Comparison of ENCODE assay signal across 24 cellular contexts in the genomic region with DNA sequence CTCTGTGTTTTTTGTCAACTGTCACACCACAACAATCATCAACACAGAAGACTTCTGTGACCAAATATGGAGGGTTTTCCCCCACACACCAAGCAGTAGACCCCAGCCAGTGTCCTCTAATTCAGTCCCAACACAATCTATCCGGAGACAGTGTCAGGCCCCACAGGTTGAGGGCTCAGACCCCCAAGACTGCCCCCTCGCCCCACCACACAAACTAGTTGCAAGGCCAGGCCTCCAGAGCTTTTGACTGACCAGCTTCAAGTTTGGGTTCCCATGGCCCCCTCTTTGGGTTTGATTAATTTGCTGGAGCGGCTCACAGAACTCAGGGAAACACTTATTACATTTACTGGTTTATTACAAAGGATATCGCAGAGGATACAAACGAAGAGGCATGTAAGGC. TPM values are rescaled to one million over a fixed set of nuclear protein-coding genes. Genes with fewer than 3 reads are reported as not detected.
DNase-seq lines count a peak whose midpoint lies in the region; ATAC-seq and TF ChIP-seq lines count a peak whose summit lies in the region.
"Had no signal": no experiment of that assay in that cellular context is flagged by ENCODE, and none has a peak within 500 bp of the region (broad histone marks: within the 10 kb centered on the region; RNA-seq: fewer than 3 reads in every experiment).

No MANE protein-coding gene starts in this region.

- H3K18ac ChIP-seq in mesendoderm (ENCODE audit: low read length), result no peak overlapping the region

- H3K9me3 ChIP-seq in Caco-2 (no peaks in the 10 kb centered on the region), endodermal cell (ENCODE audit: control insufficient read depth, low read length) (no peaks in the 10 kb centered on the region), sigmoid colon (no peaks in the 10 kb centered on the region)

- H2BK120ac ChIP-seq in mesendoderm (ENCODE audit: low read depth, low read length), result no peak overlapping the region

- H3K9ac ChIP-seq in endodermal cell (ENCODE audit: extremely low read depth, low read length, poor library complexity, severe bottlenecking), result no peak overlapping the region
- no peak overlapping the region for H3K9ac ChIP-seq in mesendoderm (ENCODE audit: low read length)

- peaks cover 2% of the 10 kb centered on the region for H3K4me1 Mint-ChIP-seq in activated T-cell treated with anti-CD3 and anti-CD28 coated beads, Interleukin-2, amount 50 U/mL, for 24 hours (ENCODE audit: low read depth)
- H3K4me1 Mint-ChIP-seq in activated T-cell treated with anti-CD3 and anti-CD28 coated beads, Interleukin-2, amount 50 U/mL, for 72 hours (ENCODE audit: low read depth), result no peaks in the 10 kb centered on the region
- peaks cover 51% of the 10 kb centered on the region for H3K4me1 Mint-ChIP-seq in Caco-2 (ENCODE audit: low read depth, unreplicated experiment)
- H3K4me1 Mint-ChIP-seq in endodermal cell, result peaks cover 27% of the 10 kb centered on the region
- H3K4me1 Mint-ChIP-seq in effector memory CD8-positive, alpha-beta T cell (ENCODE audit: low read depth in 2 of 2), result peaks cover under 1 to 3% of the 10 kb centered on the region in 2 donors

- TF ChIP-seq POLR2A in sigmoid colon (IDR thresholded peaks at IDR 0.05), result no peak

- H3K4me3 Mint-ChIP-seq in activated T-cell treated with anti-CD3 and anti-CD28 coated beads, Interleukin-2, amount 50 U/mL, for 24 hours, result no peak overlapping the region
- H3K4me3 Mint-ChIP-seq in activated T-cell treated with anti-CD3 and anti-CD28 coated beads, Interleukin-2, amount 50 U/mL, for 72 hours, result no peak overlapping the region
- H3K4me3 Mint-ChIP-seq in Caco-2 (ENCODE audit: unreplicated experiment) (no peak overlapping the region), endodermal cell (no peak overlapping the region)
- no peak overlapping the region for H3K4me3 Mint-ChIP-seq in effector memory CD8-positive, alpha-beta T cell
- H3K4me3 Mint-ChIP-seq: CD8-positive, alpha-beta T cell had no signal

- H3K36me3 ChIP-seq in Caco-2 (ENCODE audit: control insufficient read depth, insufficient read depth, low read length) (no peaks in the 10 kb centered on the region), endodermal cell (ENCODE audit: control insufficient read depth, insufficient read depth, low read length) (no peaks in the 10 kb centered on the region), sigmoid colon (no peaks in the 10 kb centered on the region), mesendoderm (ENCODE audit: control insufficient read depth, insufficient read depth, low read length) (no peaks in the 10 kb centered on the region)

- H3K4ac ChIP-seq in mesendoderm (ENCODE audit: low read depth, low read length), result no peak overlapping the region

- peak; percentile 2 for DNase-seq in activated T-cell treated with anti-CD3 and anti-CD28 coated beads, Interleukin-2, amount 50 U/mL, for 24 hours
- no peak for DNase-seq in activated T-cell treated with anti-CD3 and anti-CD28 coated beads, Interleukin-2, amount 50 U/mL, for 72 hours
- DNase-seq in Caco-2 (no peak), endodermal cell (peak; percentile 13), sigmoid colon (peak; percentile 41), mesendoderm (no peak)
- DNase-seq in effector memory CD8-positive, alpha-beta T cell, result no peak
- DNase-seq: 8988T; AML-193; C1 segment of cervical spinal cord; Calu3; CD8-positive, alpha-beta T cell; DMS153; GOT3; Karpas-422; NCI-H1694 treated with DMSO at 0.1 percent for 48 hours; NCI-H2081 treated with DMSO at 0.1 percent for 48 hours; NCI-H2171 treated with DMSO at 0.1 percent for 48 hours; NCI-H446; NCI-H526; OCI-M1; SHP77 treated with DMSO at 0.1 percent for 48 hours had no signal

- H3K36me3 Mint-ChIP-seq in activated T-cell treated with anti-CD3 and anti-CD28 coated beads, Interleukin-2, amount 50 U/mL, for 24 hours (ENCODE audit: low read depth), result no peaks in the 10 kb centered on the region
- H3K36me3 Mint-ChIP-seq in activated T-cell treated with anti-CD3 and anti-CD28 coated beads, Interleukin-2, amount 50 U/mL, for 72 hours (ENCODE audit: insufficient read depth in 2 of 2), result no peaks in the 10 kb centered on the region
- H3K36me3 Mint-ChIP-seq in Caco-2 (ENCODE audit: insufficient read depth, unreplicated experiment) (peaks cover 5% of the 10 kb centered on the region), endodermal cell (ENCODE audit: low read depth) (no peaks in the 10 kb centered on the region)
- no peaks in the 10 kb centered on the region for H3K36me3 Mint-ChIP-seq in effector memory CD8-positive, alpha-beta T cell (ENCODE audit: insufficient read depth)
- H3K36me3 Mint-ChIP-seq: CD8-positive, alpha-beta T cell had no signal

- no TSS peak for BruUV-seq in Caco-2 (replicated peaks; lab: Mats Ljungman, UMichigan)

- CTCF ChIA-PET in Caco-2 (lab: Charles Lee), result interaction anchor here (1.4 kb wide), 1 partner anchor 13 kb away, joined by 3 read pairs; no protein-coding TSS in a partner anchor

- intact Hi-C loops in Caco-2 (cut with micrococcal nuclease; ENCODE audit: unreplicated experiment) (no loop called here), sigmoid colon (cut with DNase I) (no loop called here)

- TF ChIP-seq EP300 in sigmoid colon (IDR thresholded peaks at IDR 0.05), result no peak

- H4K5ac ChIP-seq in mesendoderm (ENCODE audit: low read length), result no peak overlapping the region

- no peak overlapping the region for H3K23ac ChIP-seq in mesendoderm (ENCODE audit: low read length)

- H4K8ac ChIP-seq in mesendoderm (ENCODE audit: low read depth, low read length), result no peak overlapping the region

- no peaks in the 10 kb centered on the region for H3K9me3 Mint-ChIP-seq in activated T-cell treated with anti-CD3 and anti-CD28 coated beads, Interleukin-2, amount 50 U/mL, for 24 hours
- H3K9me3 Mint-ChIP-seq in activated T-cell treated with anti-CD3 and anti-CD28 coated beads, Interleukin-2, amount 50 U/mL, for 72 hours, result no peaks in the 10 kb centered on the region
- H3K9me3 Mint-ChIP-seq in Caco-2 (ENCODE audit: unreplicated experiment) (no peaks in the 10 kb centered on the region), endodermal cell (no peaks in the 10 kb centered on the region)
- no peaks in the 10 kb centered on the region for H3K9me3 Mint-ChIP-seq in effector memory CD8-positive, alpha-beta T cell
- H3K9me3 Mint-ChIP-seq: CD8-positive, alpha-beta T cell had no signal

- TF ChIP-seq CTCF in Caco-2 (IDR thresholded peaks at IDR 0.05; ENCODE audit: insufficient read depth in 1 of 2, low read depth in 1 of 2, low read length in 1 of 2, severe bottlenecking in 1 of 2, unreplicated experiment in 1 of 2) (no peak), endodermal cell (conservative IDR thresholded peaks at IDR 0.05) (no peak), sigmoid colon (IDR thresholded peaks at IDR 0.05) (no peak)

- H2AK5ac ChIP-seq in mesendoderm (ENCODE audit: low read length), result no peak overlapping the region

- no peak overlapping the region for H2BK5ac ChIP-seq in mesendoderm (ENCODE audit: low read length)

- no peak overlapping the region for H3K4me3 ChIP-seq in Caco-2 (ENCODE audit: low read depth, low read length)
- H3K4me3 ChIP-seq in endodermal cell (ENCODE audit: low read length), result no peak overlapping the region
- no peak overlapping the region for H3K4me3 ChIP-seq in sigmoid colon
- H3K4me3 ChIP-seq in mesendoderm (ENCODE audit: low read length), result no peak overlapping the region
- H3K4me3 ChIP-seq: SK-N-MC had no signal

- no peak overlapping the region for H3K56ac ChIP-seq in mesendoderm (ENCODE audit: low read length)

- H3K4me1 ChIP-seq in Caco-2 (peaks cover 52% of the 10 kb centered on the region), endodermal cell (ENCODE audit: control insufficient read depth, insufficient read depth, low read length) (peaks cover 7% of the 10 kb centered on the region), sigmoid colon (peaks cover 0 to 6% (median 4%) of the 10 kb centered on the region in 4 donors), mesendoderm (ENCODE audit: control insufficient read depth, low read depth, low read length) (no peaks in the 10 kb centered on the region)

- no peaks in the 10 kb centered on the region for H3K27me3 Mint-ChIP-seq in activated T-cell treated with anti-CD3 and anti-CD28 coated beads, Interleukin-2, amount 50 U/mL, for 24 hours
- peaks cover 8% of the 10 kb centered on the region for H3K27me3 Mint-ChIP-seq in activated T-cell treated with anti-CD3 and anti-CD28 coated beads, Interleukin-2, amount 50 U/mL, for 72 hours (ENCODE audit: low read depth)
- H3K27me3 Mint-ChIP-seq in Caco-2 (ENCODE audit: insufficient read depth, unreplicated experiment) (no peaks in the 10 kb centered on the region), endodermal cell (ENCODE audit: insufficient read depth) (peaks cover 21% of the 10 kb centered on the region)
- H3K27me3 Mint-ChIP-seq in effector memory CD8-positive, alpha-beta T cell, result peaks cover 0 to 5% of the 10 kb centered on the region in 2 donors

- WGBS in endodermal cell (ENCODE audit: insufficient coverage in 1 of 2, insufficient read length in 1 of 2), 2 experiments, result 83% methylated on average over 5 of the region's 5 CpGs; no CpG with 5 or more reads in 1 of the 2 experiments
- WGBS in sigmoid colon, 2 donors, result 61 to 80% methylated on average over 5 of the region's 5 CpGs
- no CpG with 5 or more reads among the region's 5 CpGs for WGBS in mesendoderm (ENCODE audit: extremely low coverage, insufficient coverage, low lambda C conversion rate)

- no peaks in the 10 kb centered on the region for H3K79me2 ChIP-seq in mesendoderm (ENCODE audit: control insufficient read depth, insufficient read depth, low read length)

- no peak for ATAC-seq in activated T-cell treated with anti-CD3 and anti-CD28 coated beads, Interleukin-2, amount 50 U/mL, for 72 hours (replicated peaks in 1 of 2)
- no peak for ATAC-seq in effector memory CD8-positive, alpha-beta T cell (replicated peaks)
- ATAC-seq: CD8-positive, alpha-beta T cell; HCT116 had no signal

- no peaks in the 10 kb centered on the region for H3K79me1 ChIP-seq in mesendoderm (ENCODE audit: low read length)

- no peak overlapping the region for H2BK15ac ChIP-seq in mesendoderm (replicated peaks; ENCODE audit: low read depth)

- H3K27me3 ChIP-seq in Caco-2 (replicated peaks; ENCODE audit: control insufficient read depth, insufficient read depth, low read length), result no peaks in the 10 kb centered on the region
- H3K27me3 ChIP-seq in endodermal cell (ENCODE audit: control insufficient read depth, insufficient read depth, low read length, poor library complexity, severe bottlenecking), result no peaks in the 10 kb centered on the region
- H3K27me3 ChIP-seq in sigmoid colon, result no peaks in the 10 kb centered on the region
- H3K27me3 ChIP-seq in mesendoderm (ENCODE audit: insufficient read depth, low read length, poor library complexity), result no peaks in the 10 kb centered on the region

- H3K4me2 ChIP-seq in mesendoderm (ENCODE audit: low read length), result no peak overlapping the region

- no peak overlapping the region for H3K27ac Mint-ChIP-seq in activated T-cell treated with anti-CD3 and anti-CD28 coated beads, Interleukin-2, amount 50 U/mL, for 24 hours
- no peak overlapping the region for H3K27ac Mint-ChIP-seq in activated T-cell treated with anti-CD3 and anti-CD28 coated beads, Interleukin-2, amount 50 U/mL, for 72 hours
- H3K27ac Mint-ChIP-seq in Caco-2 (ENCODE audit: unreplicated experiment) (peak overlapping the region; percentile 67), endodermal cell (no peak overlapping the region)
- no peak overlapping the region for H3K27ac Mint-ChIP-seq in effector memory CD8-positive, alpha-beta T cell
- H3K27ac Mint-ChIP-seq: CD8-positive, alpha-beta T cell had no signal

- H3K27ac ChIP-seq in endodermal cell (ENCODE audit: low read depth, low read length) (no peak overlapping the region), sigmoid colon (no peak overlapping the region), mesendoderm (ENCODE audit: low read depth, low read length) (no peak overlapping the region)
- H3K27ac ChIP-seq: SK-N-MC had no signal

- POLR2A ChIA-PET in Caco-2 (lab: Charles Lee), result no interaction called here

RNA-seq across cellular contexts. Expression of a gene that starts 37.2 kb away (rescaled TPM):
- 10 to 100 TPM; 36.8 to 41.9 TPM for total RNA-seq in activated T-cell treated with anti-CD3 and anti-CD28 coated beads, Interleukin-2, amount 50 U/mL, for 72 hours
- total RNA-seq in Caco-2 (2022) (32.1 and 34.7 TPM in 2 replicates), endodermal cell (100 to 1,000 TPM in 1 of 2 donors, 10 to 100 TPM in 1; 42.3 to 101 TPM), sigmoid colon (1 to 10 TPM in 1 of 4 donors, under 1 TPM in 1, not detected in 2; 0.41 to 1.9 TPM)
- polyA plus RNA-seq in endodermal cell (2013, experiment 1 of 2), result 59.8 TPM
- polyA plus RNA-seq in endodermal cell (2013, experiment 2 of 2), result 62.4 TPM
- 10 to 100 TPM in 1 of 3 donors, 1 to 10 TPM in 2; 1.8 to 11.5 (median 8.1) TPM for polyA plus RNA-seq in sigmoid colon
- 13.0 TPM for polyA plus RNA-seq in mesendoderm (2013, experiment 1 of 2)
- 13.9 TPM for polyA plus RNA-seq in mesendoderm (2013, experiment 2 of 2)

RNA-seq across cellular contexts. Expression of a gene that starts 59.3 kb away (rescaled TPM):
- 1 to 10 TPM; 8.0 to 8.6 TPM for total RNA-seq in activated T-cell treated with anti-CD3 and anti-CD28 coated beads, Interleukin-2, amount 50 U/mL, for 72 hours
- total RNA-seq in Caco-2 (2022) (21.6 and 26.6 TPM in 2 replicates), endodermal cell (10 to 100 TPM in 1 of 2 donors, 1 to 10 TPM in 1; 9.0 to 14.0 TPM), sigmoid colon (10 to 100 TPM in 2 of 4 donors, 1 to 10 TPM in 2; 7.9 to 11.8 (median 9.3) TPM)
- 12.3 TPM for polyA plus RNA-seq in endodermal cell (2013, experiment 1 of 2)
- polyA plus RNA-seq in endodermal cell (2013, experiment 2 of 2), result 11.4 TPM
- 1 to 10 TPM; 4.2 to 5.1 (median 4.3) TPM for polyA plus RNA-seq in sigmoid colon
- polyA plus RNA-seq in mesendoderm (2013, experiment 1 of 2), result 11.3 TPM
- polyA plus RNA-seq in mesendoderm (2013, experiment 2 of 2), result 10.4 TPM

Comparison
In these comparisons a context has a peak if more than half of its experiments do, and no peak if none do; other contexts are left out.
1. DNase-seq: peak in activated T-cell treated with anti-CD3 and anti-CD28 coated beads, Interleukin-2, amount 50 U/mL, for 24 hours (single experiment), endodermal cell (single experiment) and sigmoid colon (single experiment); none in activated T-cell treated with anti-CD3 and anti-CD28 coated beads, Interleukin-2, amount 50 U/mL, for 72 hours (0 of 2), Caco-2 (0 of 2), effector memory CD8-positive, alpha-beta T cell (0 of 3) and mesendoderm (single experiment).
2. RNA of a gene that starts 37.2 kb away (total RNA-seq): 42.3 to 101 TPM in endodermal cell, 36.8 to 41.9 TPM in activated T-cell treated with anti-CD3 and anti-CD28 coated beads, Interleukin-2, amount 50 U/mL, for 72 hours and 32.1 to 34.7 TPM in Caco-2; 0.41 to 1.9 TPM in sigmoid colon; every median in the first group is over 10 times any median in the second.